17 cellular contexts compared by ENCODE assay signal in genomic region chrX:117982702-117983392, GRCh38.
DNase-seq lines count a peak whose midpoint lies in the region; ATAC-seq, FAIRE-seq and TF ChIP-seq lines count a peak whose summit lies in the region.
"Had no signal": no experiment of that assay in that cellular context is flagged by ENCODE, and none has a peak within 500 bp of the region (broad histone marks: within the 10 kb centered on the region; RNA-seq: fewer than 3 reads in every experiment).

No MANE protein-coding gene starts in this region.

- H3K4me1 ChIP-seq in astrocyte (ENCODE audit: insufficient read depth, low read length) (no peaks in the 10 kb centered on the region), testis (no peaks in the 10 kb centered on the region)
- H3K4me1 ChIP-seq in CD8-positive, alpha-beta memory T cell (ENCODE audit: insufficient read depth, low read length): no peaks in the 10 kb centered on the region

- no peak for TF ChIP-seq CTCF in astrocyte (IDR thresholded peaks at IDR 0.05; ENCODE audit: insufficient read depth, low read depth, low read length)
- no peak for TF ChIP-seq CTCF in testis (IDR thresholded peaks at IDR 0.05)
- no peak for TF ChIP-seq CTCF in GM10248 (IDR thresholded peaks at IDR 0.05; ENCODE audit: control extremely low read depth, extremely low read depth, low read depth, missing control alignments)

- CTCF ChIA-PET in GM10248 (lab: Yijun Ruan, JAX): interaction anchor here (0.7 to 4.8 kb wide), 4 partner anchors 9 to 272 kb away, joined by 3 to 20 read pairs (median 3); no protein-coding TSS in a partner anchor
- CTCF ChIA-PET in CD8-positive, alpha-beta memory T cell (lab: Charles Lee): no interaction called here

- H3K36me3 ChIP-seq in astrocyte (ENCODE audit: insufficient read depth, low read length) (no peaks in the 10 kb centered on the region), testis (ENCODE audit: low read depth, missing control alignments) (no peaks in the 10 kb centered on the region)
- H3K36me3 ChIP-seq in CD8-positive, alpha-beta memory T cell (ENCODE audit: insufficient read depth, low read length): no peaks in the 10 kb centered on the region

- no peak overlapping the region for H3K9ac ChIP-seq in astrocyte (ENCODE audit: low read length)

- H2AFZ ChIP-seq in astrocyte (ENCODE audit: low read depth, low read length): no peak overlapping the region
- H2AFZ ChIP-seq: GM23338 had no signal

- H3K9me3 Mint-ChIP-seq in astrocyte (ENCODE audit: unreplicated experiment): no peaks in the 10 kb centered on the region
- peaks cover 0 to 2% (median 0%) of the 10 kb centered on the region in 5 donors for H3K9me3 Mint-ChIP-seq in CD8-positive, alpha-beta memory T cell
- H3K9me3 Mint-ChIP-seq: CD4-positive, alpha-beta T cell; GM23338 had no signal

- H4K20me1 ChIP-seq in astrocyte (ENCODE audit: insufficient read depth, low read length): no peaks in the 10 kb centered on the region

- no peak for TF ChIP-seq POLR2A in testis (IDR thresholded peaks at IDR 0.05)

- peak; percentile 55 for FAIRE-seq in astrocyte (lab: Jason Lieb, UNC)
- FAIRE-seq: H54 had no signal

- H3K27ac ChIP-seq in astrocyte (ENCODE audit: low read depth, low read length): no peak overlapping the region
- H3K27ac ChIP-seq in testis: no peak overlapping the region
- no peak overlapping the region for H3K27ac ChIP-seq in CD8-positive, alpha-beta memory T cell (ENCODE audit: low read depth, low read length)
- H3K27ac ChIP-seq: C4-2B had no signal

- H3K9me3 ChIP-seq in astrocyte (ENCODE audit: insufficient read depth, low read depth, low read length): no peaks in the 10 kb centered on the region
- no peaks in the 10 kb centered on the region for H3K9me3 ChIP-seq in testis
- no peaks in the 10 kb centered on the region for H3K9me3 ChIP-seq in CD8-positive, alpha-beta memory T cell (ENCODE audit: low read length)

- intact Hi-C loops in left ventricle myocardium superior (cut with micrococcal nuclease) (no loop called here), Right ventricle myocardium inferior (cut with DNase I) (no loop called here), testis (cut with DNase I; ENCODE audit: low total_unique reads) (no loop called here)

- H3K4me2 ChIP-seq in astrocyte (ENCODE audit: low read length): no peak overlapping the region
- H3K4me2 ChIP-seq: GM23338 had no signal

- H3K36me3 Mint-ChIP-seq in astrocyte (ENCODE audit: low read depth, unreplicated experiment): no peaks in the 10 kb centered on the region
- no peaks in the 10 kb centered on the region for H3K36me3 Mint-ChIP-seq in CD8-positive, alpha-beta memory T cell

- no peak overlapping the region for H3K4me3 Mint-ChIP-seq in astrocyte (ENCODE audit: unreplicated experiment)
- no peak overlapping the region for H3K4me3 Mint-ChIP-seq in CD8-positive, alpha-beta memory T cell
- H3K4me3 Mint-ChIP-seq: CD4-positive, alpha-beta T cell; GM23338 had no signal

- no peak overlapping the region for H3K4me3 ChIP-seq in astrocyte (ENCODE audit: insufficient read depth, low read depth, low read length)
- H3K4me3 ChIP-seq in testis: no peak overlapping the region
- H3K4me3 ChIP-seq in CD8-positive, alpha-beta memory T cell (ENCODE audit: low read length): no peak overlapping the region
- H3K4me3 ChIP-seq: GM23338 had no signal

- POLR2A ChIA-PET in GM10248 (lab: Yijun Ruan, JAX): no interaction called here
- POLR2A ChIA-PET in CD8-positive, alpha-beta memory T cell (lab: Charles Lee): no interaction called here

- ATAC-seq in left ventricle myocardium superior: peak; percentile 46
- no peak for ATAC-seq in Right ventricle myocardium inferior
- ATAC-seq: GM23338 had no signal

- no peak overlapping the region for H3K27ac Mint-ChIP-seq in astrocyte (ENCODE audit: unreplicated experiment)
- H3K27ac Mint-ChIP-seq in CD8-positive, alpha-beta memory T cell: no peak overlapping the region
- H3K27ac Mint-ChIP-seq: CD4-positive, alpha-beta T cell; GM23338 had no signal

- WGBS in testis, 2 donors: 55 to 73% methylated on average over 3 to 4 of the region's 4 CpGs

- H3K27me3 Mint-ChIP-seq in astrocyte (ENCODE audit: low read depth, unreplicated experiment): no peaks in the 10 kb centered on the region
- peaks cover 0 to 2% of the 10 kb centered on the region in 2 donors for H3K27me3 Mint-ChIP-seq in CD8-positive, alpha-beta memory T cell
- H3K27me3 Mint-ChIP-seq: CD4-positive, alpha-beta T cell had no signal

- peaks cover 9% of the 10 kb centered on the region for H3K4me1 Mint-ChIP-seq in astrocyte (ENCODE audit: low read depth, unreplicated experiment)
- H3K4me1 Mint-ChIP-seq in CD8-positive, alpha-beta memory T cell: no peaks in the 10 kb centered on the region
- H3K4me1 Mint-ChIP-seq: GM23338 had no signal

- DNase-seq in left ventricle myocardium superior: no peak
- no peak for DNase-seq in Right ventricle myocardium inferior (ENCODE audit: missing footprints)
- peak; percentile 21 for DNase-seq in SK-N-DZ (ENCODE audit: low spot score)
- no peak for DNase-seq in astrocyte (ENCODE audit: low read depth)
- peak; percentile 11 for DNase-seq in testis
- DNase-seq in GM10248 (ENCODE audit: extremely low spot score): no peak
- DNase-seq in NCI-H1092 treated with DMSO at 0.1 percent for 48 hours (lab: John Stamatoyannopoulos, UW): no peak
- no peak for DNase-seq in CD8-positive, alpha-beta memory T cell
- DNase-seq: ACHN; CD4-positive, alpha-beta T cell; DMS53; DND-41; EL; HCEC 1CT had no signal

- H3K79me2 ChIP-seq in astrocyte (ENCODE audit: insufficient read depth, low read length): no peaks in the 10 kb centered on the region

- no peaks in the 10 kb centered on the region for H3K27me3 ChIP-seq in astrocyte (ENCODE audit: insufficient read depth, low read length)
- H3K27me3 ChIP-seq in testis: no peaks in the 10 kb centered on the region
- H3K27me3 ChIP-seq in CD8-positive, alpha-beta memory T cell (ENCODE audit: insufficient read depth, low read length, poor library complexity, severe bottlenecking): no peaks in the 10 kb centered on the region

Comparison
In these comparisons a context has a peak if more than half of its experiments do, and no peak if none do; other contexts are left out.
1. DNase-seq: peak in SK-N-DZ (single experiment) and testis (single experiment); none in left ventricle myocardium superior (single experiment), Right ventricle myocardium inferior (single experiment), astrocyte (single experiment), GM10248 (single experiment), NCI-H1092 treated with DMSO at 0.1 percent for 48 hours (single experiment) and CD8-positive, alpha-beta memory T cell (0 of 5).